1 cellular context compared by ENCODE assay signal in genomic region chr3:9862391-9863235, GRCh38.
A peak's percentile ranks its signal among the peaks of the same experiment; 100 is the strongest.
TF ChIP-seq lines count a peak whose summit lies in the region.

No MANE protein-coding gene starts in this region.

TF ChIP-seq in HepG2, 621 proteins besides CTCF, POLR2A, EP300 and RAD21 (continued from another document and continues in another):
- TF ChIP-seq PATZ1 (CRISPR knock-in tag; IDR thresholded peaks at IDR 0.05): peak; percentile 64
- TF ChIP-seq ZNF333 (CRISPR knock-in tag; IDR thresholded peaks at IDR 0.05; ENCODE audit: borderline replicate concordance): no peak
- no peak for TF ChIP-seq ZNF20 (CRISPR knock-in tag; IDR thresholded peaks at IDR 0.05)
- no peak for TF ChIP-seq SOX13 (IDR thresholded peaks at IDR 0.05)
- TF ChIP-seq SOX13 (CRISPR knock-in tag; conservative IDR thresholded peaks at IDR 0.05 in 1 of 2, IDR thresholded peaks at IDR 0.05 in 1 of 2): peak in 1 of 2 experiments; percentile 40; a peak in 1 of 4 replicates
- TF ChIP-seq ZMAT3 (CRISPR knock-in tag; conservative IDR thresholded peaks at IDR 0.05): 0 out of 2 replicates have a peak, but pooled peaks have one; percentile 40
- no peak for TF ChIP-seq DNMT3B (CRISPR knock-in tag; conservative IDR thresholded peaks at IDR 0.05)
- no peak for TF ChIP-seq ZNF550 (CRISPR knock-in tag; IDR thresholded peaks at IDR 0.05; ENCODE audit: borderline replicate concordance)
- peak; percentile 90 for TF ChIP-seq ZNF580 (CRISPR knock-in tag; IDR thresholded peaks at IDR 0.05; ENCODE audit: borderline replicate concordance, low read depth)
- TF ChIP-seq SNRNP70 (IDR thresholded peaks at IDR 0.05; ENCODE audit: low read depth, low read length): no peak
- TF ChIP-seq NR2F1 (CRISPR knock-in tag; IDR thresholded peaks at IDR 0.05): peak in 1 of 2 experiments; percentile 18; a peak in 1 of 4 replicates
- no peak for TF ChIP-seq HMGA1 (CRISPR knock-in tag; conservative IDR thresholded peaks at IDR 0.05)
- peak; percentile 53; the same call in 1 of the 2 replicates for TF ChIP-seq ZNF749 (CRISPR knock-in tag; IDR thresholded peaks at IDR 0.05; ENCODE audit: borderline replicate concordance)
- TF ChIP-seq ZNF407 (CRISPR knock-in tag; IDR thresholded peaks at IDR 0.05; ENCODE audit: not compliant biosample characterization): no peak
- TF ChIP-seq ARID4A (CRISPR knock-in tag; IDR thresholded peaks at IDR 0.05; ENCODE audit: borderline replicate concordance): peak; percentile 75; the same call in 1 of the 2 replicates
- no peak for TF ChIP-seq NCOA1 (CRISPR knock-in tag; IDR thresholded peaks at IDR 0.05)
- TF ChIP-seq MXD3 (CRISPR knock-in tag; IDR thresholded peaks at IDR 0.05): no peak
- TF ChIP-seq NFE2L1 (CRISPR knock-in tag; IDR thresholded peaks at IDR 0.05; ENCODE audit: borderline replicate concordance): no peak
- TF ChIP-seq HNRNPH1 (optimal IDR thresholded peaks at IDR 0.05; ENCODE audit: low read depth, low read length): no peak
- TF ChIP-seq ZNF34 (CRISPR knock-in tag; IDR thresholded peaks at IDR 0.05; ENCODE audit: borderline replicate concordance): no peak
- TF ChIP-seq SKI (IDR thresholded peaks at IDR 0.05; ENCODE audit: partially characterized antibody): no peak
- no peak for TF ChIP-seq ZNF678 (CRISPR knock-in tag; IDR thresholded peaks at IDR 0.05)
- no peak for TF ChIP-seq ZNF282 (IDR thresholded peaks at IDR 0.05; ENCODE audit: partially characterized antibody)
- no peak for TF ChIP-seq MAF1 (CRISPR knock-in tag; IDR thresholded peaks at IDR 0.05; ENCODE audit: borderline replicate concordance)
- no peak for TF ChIP-seq RORA (CRISPR knock-in tag; IDR thresholded peaks at IDR 0.05)
- TF ChIP-seq U2AF1 (optimal IDR thresholded peaks at IDR 0.05; ENCODE audit: low read depth, low read length): no peak
- TF ChIP-seq UBTF (CRISPR knock-in tag; IDR thresholded peaks at IDR 0.05): peak; percentile 97
- peak; percentile 23 for TF ChIP-seq ASH2L (IDR thresholded peaks at IDR 0.05; ENCODE audit: insufficient read length, low read depth, low read length)
- TF ChIP-seq ZNF331 (CRISPR knock-in tag; IDR thresholded peaks at IDR 0.05): peak; percentile 70
- 0 out of 2 replicates have a peak, but pooled peaks have one; percentile 22 for TF ChIP-seq REPIN1 (CRISPR knock-in tag; IDR thresholded peaks at IDR 0.05; ENCODE audit: borderline replicate concordance, low read depth)
- TF ChIP-seq ZNF160 (CRISPR knock-in tag; IDR thresholded peaks at IDR 0.05): no peak
- TF ChIP-seq SMAD1 (CRISPR knock-in tag; IDR thresholded peaks at IDR 0.05; ENCODE audit: borderline replicate concordance, low read depth): peak; percentile 84; the same call in 1 of the 2 replicates
- TF ChIP-seq ZNF503 (CRISPR knock-in tag; IDR thresholded peaks at IDR 0.05): 0 out of 2 replicates have a peak, but pooled peaks have one; percentile 32
- TF ChIP-seq TOPORS (CRISPR knock-in tag; IDR thresholded peaks at IDR 0.05): 0 out of 2 replicates have a peak, but pooled peaks have one; percentile 40
- no peak for TF ChIP-seq LCORL (IDR thresholded peaks at IDR 0.05)
- TF ChIP-seq LCORL (CRISPR knock-in tag; IDR thresholded peaks at IDR 0.05): peak; percentile 88
- TF ChIP-seq HDAC6 (IDR thresholded peaks at IDR 0.05; ENCODE audit: low read depth, low read length): no peak
- TF ChIP-seq ZNF598 (CRISPR knock-in tag; IDR thresholded peaks at IDR 0.05; ENCODE audit: borderline replicate concordance): no peak
